11 cellular contexts compared by ENCODE assay signal in the genomic region with DNA sequence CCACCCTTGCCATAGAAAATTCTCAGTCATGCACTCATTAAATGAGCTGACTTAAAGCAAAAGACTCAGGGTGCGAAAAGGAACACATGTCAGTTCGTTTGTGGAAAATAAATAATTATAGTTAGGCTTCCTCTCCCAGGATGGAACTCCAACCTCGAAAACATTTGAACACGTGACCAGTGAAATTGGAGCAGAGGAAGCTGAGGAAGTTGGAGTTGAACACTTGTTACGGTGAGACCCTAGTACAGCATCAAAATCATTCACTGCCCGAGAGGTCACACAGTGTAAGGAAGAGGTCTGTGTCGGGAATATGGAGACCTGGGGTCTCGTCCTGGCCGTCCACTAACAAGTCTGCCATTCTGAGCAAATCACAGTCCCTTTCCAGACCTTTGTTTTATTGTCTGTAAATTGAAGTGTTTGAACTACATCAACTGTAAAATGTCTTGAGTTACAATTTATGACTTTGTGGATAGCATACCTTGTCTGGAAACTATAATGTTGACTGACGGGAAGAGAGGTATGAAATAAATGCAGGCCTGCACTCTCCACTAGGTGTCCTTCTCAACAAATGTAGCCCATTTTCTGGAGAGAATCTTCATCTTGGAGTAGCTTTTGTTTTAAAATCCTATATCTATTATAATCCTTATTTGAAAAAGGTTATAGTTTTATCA. TPM values are rescaled to one million over a fixed set of nuclear protein-coding genes. Genes with fewer than 3 reads are reported as not detected.
DNase-seq lines count a peak whose midpoint lies in the region; TF ChIP-seq lines count a peak whose summit lies in the region.
"Had no signal": no experiment of that assay in that cellular context is flagged by ENCODE, and none has a peak within 500 bp of the region (broad histone marks: within the 10 kb centered on the region; RNA-seq: fewer than 3 reads in every experiment).

No MANE protein-coding gene starts in this region.

- H3K4me1 ChIP-seq in stomach: peaks cover 0 to 7% (median 4%) of the 10 kb centered on the region in 4 donors

- no peak overlapping the region for H3K27ac ChIP-seq in stomach

- TF ChIP-seq CTCF in GM12873 (IDR thresholded peaks at IDR 0.05; ENCODE audit: insufficient read depth, low read depth, low read length, missing control alignments) (peak; percentile 40), stomach (IDR thresholded peaks at IDR 0.05) (peak in 1 of 7 experiments; percentile 25)

- H3K9me3 ChIP-seq in stomach: no peaks in the 10 kb centered on the region

- intact Hi-C loops in stomach (cut with DNase I; ENCODE audit: low total_unique reads): no loop called here

- no peaks in the 10 kb centered on the region for H3K27me3 ChIP-seq in stomach

- in situ Hi-C loops in SK-MEL-5 (cut with HindIII; ENCODE audit: low pct_unique_long_range_greater_than_20kb, low sequenced_read_pairs): no loop called here

- no peak for TF ChIP-seq POLR2A in stomach (IDR thresholded peaks at IDR 0.05)

- WGBS in stomach, 5 donors: 80 to 88% (median 87%) methylated on average over 10 of the region's 10 CpGs

- DNase-seq in AG08395 (ENCODE audit: low spot score) (peak; percentile 22), SK-MEL-5 (ENCODE audit: low read depth, low spot score) (peak; percentile 30), iPS-NIHi11 (ENCODE audit: low spot score) (peak; percentile 34), NCI-H1436 (lab: John Stamatoyannopoulos, UW) (no peak), amniotic stem cell (lab: John Stamatoyannopoulos, UW) (no peak), stomach (no peak)
- no peak for DNase-seq in stimulated activated CD4-positive, alpha-beta T cell treated with anti-CD3 and anti-CD28 coated beads, Interleukin-2, amount 100 ng/mL, for 24 hours
- DNase-seq: activated CD4-positive, alpha-beta T cell treated with anti-CD3 and anti-CD28 coated beads for 36 hours; cerebellar nuclear complex; stimulated activated CD4-positive, alpha-beta T cell treated with anti-CD3 and anti-CD28 coated beads, Interleukin-4, amount 100 ng/mL, for 24 hours had no signal

- TF ChIP-seq EP300 in stomach (IDR thresholded peaks at IDR 0.05): no peak

- H3K36me3 ChIP-seq in stomach: peaks cover 68 to 88% (median 85%) of the 10 kb centered on the region in 4 donors

- no peak overlapping the region for H3K4me3 ChIP-seq in stomach

RNA-seq across cellular contexts. Expression of gene PSMD7, which starts 7.7 kb away (rescaled TPM):
- 56.1 and 77.4 TPM in 2 replicates for total RNA-seq in SK-MEL-5 (2014; rRNA removed; shearing (Covaris generic))
- 55.1 and 63.4 TPM in 2 replicates for polyA plus RNA-seq in SK-MEL-5 (2015; cell fraction: cytosol; rRNA removed)
- polyA plus RNA-seq in SK-MEL-5 (2015; cell fraction: nucleus; rRNA removed): 74.7 and 103 TPM in 2 replicates
- 10 to 100 TPM in 4 of 5 donors, 1 to 10 TPM in 1; 9.3 to 93.1 (median 35.5) TPM for total RNA-seq in stomach
- 10 to 100 TPM; 42.9 to 67.4 (median 55.0) TPM for polyA plus RNA-seq in stomach

Comparison
In these comparisons a context has a peak if more than half of its experiments do, and no peak if none do; other contexts are left out.
1. DNase-seq: peak in AG08395 (single experiment), SK-MEL-5 (single experiment) and iPS-NIHi11 (single experiment); none in NCI-H1436 (single experiment), amniotic stem cell (single experiment), stomach (single experiment) and stimulated activated CD4-positive, alpha-beta T cell treated with anti-CD3 and anti-CD28 coated beads, Interleukin-2, amount 100 ng/mL, for 24 hours (0 of 2).